ENCODE assay signal across 1 cellular context in the genomic region with DNA sequence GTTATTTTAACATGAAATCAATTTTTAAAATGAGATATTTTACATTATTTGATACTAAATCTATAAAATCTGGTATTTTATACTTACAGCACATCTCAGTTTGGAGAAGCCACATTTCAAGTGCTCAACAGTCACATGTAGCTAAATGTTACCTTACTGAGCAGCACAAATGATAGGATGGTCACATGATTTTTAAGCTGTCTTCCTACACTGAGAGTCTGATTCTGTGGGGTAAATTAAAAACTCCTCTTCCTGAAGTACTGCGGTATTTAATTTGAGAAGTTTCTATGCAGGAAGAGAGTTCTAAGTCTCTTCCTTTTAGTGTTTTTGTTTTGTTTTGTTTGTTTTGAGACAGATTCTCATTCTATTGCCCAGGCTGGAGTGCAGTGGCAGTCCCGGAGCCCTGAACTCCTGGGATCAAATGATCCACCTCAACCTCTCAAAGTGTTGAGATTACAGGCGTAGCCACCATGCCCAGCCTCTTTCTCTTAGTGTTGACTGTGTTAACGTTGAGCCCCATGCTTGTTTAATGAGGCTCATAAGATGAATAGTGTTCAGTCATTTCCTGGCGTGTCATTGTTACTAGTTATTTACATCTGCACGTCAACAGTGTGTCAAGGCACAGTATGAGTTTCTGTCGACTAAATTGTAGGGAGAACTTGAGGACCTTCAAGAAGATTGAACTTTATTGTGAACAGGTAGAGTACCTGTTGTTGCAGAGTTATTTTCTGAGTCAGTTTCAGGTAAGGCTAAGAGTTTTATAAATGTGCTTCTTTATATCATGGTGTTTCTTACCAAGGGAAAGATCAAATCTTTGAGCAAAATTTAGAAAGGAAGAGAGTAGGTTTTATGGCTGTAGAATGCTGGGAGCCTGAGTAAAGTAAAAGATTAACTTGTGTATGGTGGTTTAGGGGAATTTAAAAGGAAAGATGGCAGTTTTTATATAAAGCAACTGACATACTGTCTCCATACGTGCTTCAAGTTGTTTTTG.
TF ChIP-seq lines count a peak whose summit lies in the region.

No MANE protein-coding gene starts in this region.

TF ChIP-seq in HepG2, 621 proteins besides CTCF, POLR2A, EP300 and RAD21:
- TF ChIP-seq FOSL2 (CRISPR knock-in tag; IDR thresholded peaks at IDR 0.05) (0 out of 2 replicates have a peak, but pooled peaks have one; percentile 14), RAD51 (IDR thresholded peaks at IDR 0.05; ENCODE audit: borderline replicate concordance) (no peak)
